ENCODE assay signal across 21 cellular contexts in the genomic region with DNA sequence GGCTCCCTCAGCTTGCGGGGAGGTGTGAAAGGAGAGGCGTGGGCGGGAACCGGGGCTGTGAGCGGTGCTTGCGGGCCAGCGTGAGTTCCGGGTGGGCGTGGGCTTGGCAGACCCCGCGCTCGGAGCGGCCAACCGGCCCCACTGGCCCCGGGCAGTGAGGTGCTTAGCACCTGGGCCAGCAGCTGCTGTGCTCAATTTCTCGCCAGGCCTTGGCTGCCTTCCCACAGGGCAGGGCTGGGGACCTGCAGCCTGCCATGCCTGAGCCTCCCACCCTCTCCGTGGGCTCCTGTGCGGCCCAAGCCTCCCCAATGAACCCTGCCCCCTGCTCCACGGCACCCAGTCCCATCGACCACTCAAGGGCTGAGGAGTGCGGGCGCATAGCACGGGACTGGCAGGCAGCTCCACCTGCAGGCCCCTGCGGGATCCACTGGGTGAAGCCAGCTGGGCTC. TPM values are rescaled to one million over a fixed set of nuclear protein-coding genes. Genes with fewer than 3 reads are reported as not detected.
"Had no signal": no experiment of that assay in that cellular context is flagged by ENCODE, and none has a peak within 500 bp of the region (broad histone marks: within the 10 kb centered on the region; RNA-seq: fewer than 3 reads in every experiment).

No MANE protein-coding gene starts in this region.

- H3K27ac ChIP-seq: colonic mucosa, esophagus squamous epithelium, neutrophil, transverse colon had no signal

- H3K27me3 ChIP-seq: colonic mucosa, esophagus squamous epithelium, neutrophil, transverse colon had no signal

- DNase-seq: activated CD4-positive, alpha-beta T cell treated with anti-CD3 and anti-CD28 coated beads, Interleukin-2, amount 10 ng/mL, durations not matched to agents 24 days and 14 days; activated CD4-positive, CD25-positive, alpha-beta regulatory T cell; activated CD8-positive, alpha-beta memory T cell treated with anti-CD3 and anti-CD28 coated beads, Interleukin-2, amount 50 U/mL, for 4 hours; activated CD8-positive, alpha-beta T cell treated with anti-CD3 and anti-CD28 coated beads, Interleukin-2, amount 10 ng/mL, durations not matched to agents 7 days and 5 days; activated effector memory CD4-positive, alpha-beta T cell treated with anti-CD3 and anti-CD28 coated beads, Interleukin-2, amount 50 U/mL, for 16 hours; activated T-cell treated with anti-CD3 and anti-CD28 coated beads, Interleukin-2, amount 50 U/mL, for 48 hours; caudate nucleus; colonic mucosa; esophagus squamous epithelium; glutamatergic neuron; kidney glomerular epithelial cell; left ventricle myocardium superior; mucosa of descending colon; naive thymus-derived CD4-positive, alpha-beta T cell; retina; stimulated activated CD4-positive, alpha-beta T cell treated with anti-CD3 and anti-CD28 coated beads, Interleukin-4, amount 100 ng/mL, for 1 hour; stimulated activated naive CD4-positive, alpha-beta T cell; transverse colon had no signal

- H3K4me1 ChIP-seq: colonic mucosa, esophagus squamous epithelium, transverse colon had no signal

- H3K36me3 ChIP-seq: colonic mucosa, esophagus squamous epithelium, neutrophil, transverse colon had no signal

- ATAC-seq: activated CD8-positive, alpha-beta T cell treated with anti-CD3 and anti-CD28 coated beads, Interleukin-2, amount 10 ng/mL, durations not matched to agents 7 days and 5 days; activated naive CD4-positive, alpha-beta T cell treated with anti-CD3 and anti-CD28 coated beads, Interleukin-2, amount 50 U/mL, for 72 hours; left ventricle myocardium superior; mucosa of descending colon; naive thymus-derived CD4-positive, alpha-beta T cell had no signal

- H3K4me3 ChIP-seq: colonic mucosa, esophagus squamous epithelium, mucosa of descending colon, transverse colon had no signal

- H3K9me3 ChIP-seq: colonic mucosa, esophagus squamous epithelium, mucosa of descending colon, neutrophil, transverse colon had no signal

RNA-seq across cellular contexts. Expression of gene MEP1B, which starts 50.0 kb away (rescaled TPM):
- total RNA-seq: activated CD4-positive, alpha-beta T cell treated with anti-CD3 and anti-CD28 coated beads, Interleukin-2, amount 10 ng/mL, durations not matched to agents 24 days and 14 days; activated CD8-positive, alpha-beta T cell treated with anti-CD3 and anti-CD28 coated beads, Interleukin-2, amount 10 ng/mL, durations not matched to agents 7 days and 5 days; esophagus squamous epithelium; left ventricle myocardium superior; subcutaneous adipose tissue had no signal
